In genomic region chr5:142012792-142013388, GRCh38 we compare ENCODE assay signal across 1 cellular context.
TF ChIP-seq lines count a peak whose summit lies in the region.

TSS of gene GNPDA1 (minus strand) at chr5:142013027. CDS start at chr5:142012035, 992 bp downstream.

TF ChIP-seq in K562, 482 proteins besides CTCF, POLR2A, EP300 and RAD21 (continued from another document and continues in another):
- no peak for TF ChIP-seq ZNF518B (CRISPR knock-in tag; IDR thresholded peaks at IDR 0.05)
- TF ChIP-seq PCBP1 (IDR thresholded peaks at IDR 0.05; ENCODE audit: low read depth, low read length, poor library complexity, severe bottlenecking): no peak
- no peak for TF ChIP-seq ZNF644 (tag; IDR thresholded peaks at IDR 0.05; ENCODE audit: low read depth)
- TF ChIP-seq ZNF311 (CRISPR knock-in tag; IDR thresholded peaks at IDR 0.05): no peak
- TF ChIP-seq ZFPM2 (CRISPR knock-in tag; IDR thresholded peaks at IDR 0.05): no peak
- no peak for TF ChIP-seq SP1 (CRISPR knock-in tag; IDR thresholded peaks at IDR 0.05)
- TF ChIP-seq CXXC5 (CRISPR knock-in tag; IDR thresholded peaks at IDR 0.05): peak; percentile 99
- TF ChIP-seq LEF1 (IDR thresholded peaks at IDR 0.05): no peak
- no peak for TF ChIP-seq ZBTB1 (CRISPR knock-in tag; IDR thresholded peaks at IDR 0.05; ENCODE audit: borderline replicate concordance, low read depth)
- peak; percentile 57; the same call in 1 of the 2 replicates for TF ChIP-seq DPF2 (IDR thresholded peaks at IDR 0.05)
- TF ChIP-seq, protein P1, sequence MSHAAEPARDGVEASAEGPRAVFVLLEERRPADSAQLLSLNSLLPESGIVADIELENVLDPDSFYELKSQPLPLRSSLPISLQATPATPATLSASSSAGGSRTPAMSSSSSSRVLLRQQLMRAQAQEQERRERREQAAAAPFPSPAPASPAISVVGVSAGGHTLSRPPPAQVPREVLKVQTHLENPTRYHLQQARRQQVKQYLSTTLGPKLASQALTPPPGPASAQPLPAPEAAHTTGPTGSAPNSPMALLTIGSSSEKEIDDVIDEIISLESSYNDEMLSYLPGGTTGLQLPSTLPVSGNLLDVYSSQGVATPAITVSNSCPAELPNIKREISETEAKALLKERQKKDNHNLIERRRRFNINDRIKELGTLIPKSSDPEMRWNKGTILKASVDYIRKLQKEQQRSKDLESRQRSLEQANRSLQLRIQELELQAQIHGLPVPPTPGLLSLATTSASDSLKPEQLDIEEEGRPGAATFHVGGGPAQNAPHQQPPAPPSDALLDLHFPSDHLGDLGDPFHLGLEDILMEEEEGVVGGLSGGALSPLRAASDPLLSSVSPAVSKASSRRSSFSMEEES (CRISPR knock-in tag; IDR thresholded peaks at IDR 0.05): peak; percentile 82
- peak; percentile 59 to 81; a peak in 3 of 4 replicates for TF ChIP-seq NRF1 (conservative IDR thresholded peaks at IDR 0.05 in 1 of 2, IDR thresholded peaks at IDR 0.05 in 1 of 2)
- TF ChIP-seq TCF7 (IDR thresholded peaks at IDR 0.05; ENCODE audit: borderline replicate concordance): no peak
- TF ChIP-seq ZNF79 (CRISPR knock-in tag; IDR thresholded peaks at IDR 0.05; ENCODE audit: low read depth): no peak
- TF ChIP-seq SMAD1 (IDR thresholded peaks at IDR 0.05; ENCODE audit: low read depth, low read length, partially characterized antibody): no peak
- peak; percentile 96 for TF ChIP-seq CCNT2 (IDR thresholded peaks at IDR 0.05; ENCODE audit: borderline replicate concordance, extremely low read depth, insufficient read length, low read depth, low read length)
- TF ChIP-seq, protein P2, sequence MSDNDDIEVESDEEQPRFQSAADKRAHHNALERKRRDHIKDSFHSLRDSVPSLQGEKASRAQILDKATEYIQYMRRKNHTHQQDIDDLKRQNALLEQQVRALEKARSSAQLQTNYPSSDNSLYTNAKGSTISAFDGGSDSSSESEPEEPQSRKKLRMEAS (CRISPR knock-in tag; IDR thresholded peaks at IDR 0.05): peak; percentile 80
- no peak for TF ChIP-seq YBX1 (IDR thresholded peaks at IDR 0.05)
- peak; percentile 60 for TF ChIP-seq SMARCA4 (IDR thresholded peaks at IDR 0.05)
- TF ChIP-seq ZNF561 (CRISPR knock-in tag; conservative IDR thresholded peaks at IDR 0.05): no peak
- TF ChIP-seq, protein P3, sequence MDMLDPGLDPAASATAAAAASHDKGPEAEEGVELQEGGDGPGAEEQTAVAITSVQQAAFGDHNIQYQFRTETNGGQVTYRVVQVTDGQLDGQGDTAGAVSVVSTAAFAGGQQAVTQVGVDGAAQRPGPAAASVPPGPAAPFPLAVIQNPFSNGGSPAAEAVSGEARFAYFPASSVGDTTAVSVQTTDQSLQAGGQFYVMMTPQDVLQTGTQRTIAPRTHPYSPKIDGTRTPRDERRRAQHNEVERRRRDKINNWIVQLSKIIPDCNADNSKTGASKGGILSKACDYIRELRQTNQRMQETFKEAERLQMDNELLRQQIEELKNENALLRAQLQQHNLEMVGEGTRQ (CRISPR knock-in tag; IDR thresholded peaks at IDR 0.05): peak; percentile 84
- TF ChIP-seq PML (IDR thresholded peaks at IDR 0.05; ENCODE audit: low read length): peak; percentile 51; the same call in 1 of the 2 replicates
- TF ChIP-seq SMC3 (conservative IDR thresholded peaks at IDR 0.05; ENCODE audit: insufficient read depth, low read depth, low read length): no peak
- TF ChIP-seq NEUROD1 (IDR thresholded peaks at IDR 0.05; ENCODE audit: borderline replicate concordance, low read depth, low read length, partially characterized antibody): peak; percentile 36
- TF ChIP-seq ERF (CRISPR knock-in tag; IDR thresholded peaks at IDR 0.05): 0 out of 2 replicates have a peak, but pooled peaks have one; percentile 31
- TF ChIP-seq FOXP4 (CRISPR knock-in tag; IDR thresholded peaks at IDR 0.05; ENCODE audit: borderline replicate concordance): no peak
- TF ChIP-seq ETV1 (tag; conservative IDR thresholded peaks at IDR 0.05; ENCODE audit: low read depth): peak; percentile 81
- TF ChIP-seq TCF7L2 (IDR thresholded peaks at IDR 0.05; ENCODE audit: low read depth, low read length): no peak
- no peak for TF ChIP-seq DACH1 (IDR thresholded peaks at IDR 0.05; ENCODE audit: partially characterized antibody)
- TF ChIP-seq SRF (CRISPR knock-in tag; IDR thresholded peaks at IDR 0.05): no peak
- TF ChIP-seq SAFB (IDR thresholded peaks at IDR 0.05; ENCODE audit: borderline replicate concordance, low read depth, low read length): peak; percentile 69
- peak; percentile 69; the same call in 1 of the 2 replicates for TF ChIP-seq DMBX1 (CRISPR knock-in tag; IDR thresholded peaks at IDR 0.05; ENCODE audit: borderline replicate concordance)
- peak; percentile 73 for TF ChIP-seq RAD51 (IDR thresholded peaks at IDR 0.05; ENCODE audit: borderline replicate concordance, low read depth)
- TF ChIP-seq ZNF778 (CRISPR knock-in tag; IDR thresholded peaks at IDR 0.05): no peak
- TF ChIP-seq, protein P4, sequence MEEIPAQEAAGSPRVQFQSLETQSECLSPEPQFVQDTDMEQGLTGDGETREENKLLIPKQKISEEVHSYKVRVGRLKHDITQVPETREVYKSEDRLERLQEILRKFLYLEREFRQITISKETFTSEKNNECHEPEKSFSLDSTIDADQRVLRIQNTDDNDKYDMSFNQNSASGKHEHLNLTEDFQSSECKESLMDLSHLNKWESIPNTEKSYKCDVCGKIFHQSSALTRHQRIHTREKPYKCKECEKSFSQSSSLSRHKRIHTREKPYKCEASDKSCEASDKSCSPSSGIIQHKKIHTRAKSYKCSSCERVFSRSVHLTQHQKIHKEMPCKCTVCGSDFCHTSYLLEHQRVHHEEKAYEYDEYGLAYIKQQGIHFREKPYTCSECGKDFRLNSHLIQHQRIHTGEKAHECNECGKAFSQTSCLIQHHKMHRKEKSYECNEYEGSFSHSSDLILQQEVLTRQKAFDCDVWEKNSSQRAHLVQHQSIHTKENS (CRISPR knock-in tag; IDR thresholded peaks at IDR 0.05): no peak
- TF ChIP-seq HMBOX1 (IDR thresholded peaks at IDR 0.05): no peak
- TF ChIP-seq ZNF316 (IDR thresholded peaks at IDR 0.05): no peak
- TF ChIP-seq SFPQ (IDR thresholded peaks at IDR 0.05; ENCODE audit: low read depth, low read length): no peak
- no peak for TF ChIP-seq NCOA4 (IDR thresholded peaks at IDR 0.05; ENCODE audit: partially characterized antibody)
- TF ChIP-seq, protein P5, sequence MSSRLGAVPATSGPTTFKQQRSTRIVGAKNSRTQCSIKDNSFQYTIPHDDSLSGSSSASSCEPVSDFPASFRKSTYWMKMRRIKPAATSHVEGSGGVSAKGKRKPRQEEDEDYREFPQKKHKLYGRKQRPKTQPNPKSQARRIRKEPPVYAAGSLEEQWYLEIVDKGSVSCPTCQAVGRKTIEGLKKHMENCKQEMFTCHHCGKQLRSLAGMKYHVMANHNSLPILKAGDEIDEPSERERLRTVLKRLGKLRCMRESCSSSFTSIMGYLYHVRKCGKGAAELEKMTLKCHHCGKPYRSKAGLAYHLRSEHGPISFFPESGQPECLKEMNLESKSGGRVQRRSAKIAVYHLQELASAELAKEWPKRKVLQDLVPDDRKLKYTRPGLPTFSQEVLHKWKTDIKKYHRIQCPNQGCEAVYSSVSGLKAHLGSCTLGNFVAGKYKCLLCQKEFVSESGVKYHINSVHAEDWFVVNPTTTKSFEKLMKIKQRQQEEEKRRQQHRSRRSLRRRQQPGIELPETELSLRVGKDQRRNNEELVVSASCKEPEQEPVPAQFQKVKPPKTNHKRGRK (tag; IDR thresholded peaks at IDR 0.05): no peak
- TF ChIP-seq, protein P6, sequence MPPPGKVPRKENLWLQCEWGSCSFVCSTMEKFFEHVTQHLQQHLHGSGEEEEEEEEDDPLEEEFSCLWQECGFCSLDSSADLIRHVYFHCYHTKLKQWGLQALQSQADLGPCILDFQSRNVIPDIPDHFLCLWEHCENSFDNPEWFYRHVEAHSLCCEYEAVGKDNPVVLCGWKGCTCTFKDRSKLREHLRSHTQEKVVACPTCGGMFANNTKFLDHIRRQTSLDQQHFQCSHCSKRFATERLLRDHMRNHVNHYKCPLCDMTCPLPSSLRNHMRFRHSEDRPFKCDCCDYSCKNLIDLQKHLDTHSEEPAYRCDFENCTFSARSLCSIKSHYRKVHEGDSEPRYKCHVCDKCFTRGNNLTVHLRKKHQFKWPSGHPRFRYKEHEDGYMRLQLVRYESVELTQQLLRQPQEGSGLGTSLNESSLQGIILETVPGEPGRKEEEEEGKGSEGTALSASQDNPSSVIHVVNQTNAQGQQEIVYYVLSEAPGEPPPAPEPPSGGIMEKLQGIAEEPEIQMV (tag; conservative IDR thresholded peaks at IDR 0.05; ENCODE audit: low read depth): no peak
- TF ChIP-seq ZSCAN29 (IDR thresholded peaks at IDR 0.05): no peak
- TF ChIP-seq EGR1 (conservative IDR thresholded peaks at IDR 0.05): no peak
- TF ChIP-seq PHB (CRISPR knock-in tag; IDR thresholded peaks at IDR 0.05): no peak
- no peak for TF ChIP-seq ZNF174 (CRISPR knock-in tag; IDR thresholded peaks at IDR 0.05)
- TF ChIP-seq CBFA2T2 (conservative IDR thresholded peaks at IDR 0.05): peak; percentile 18; the same call in 1 of the 2 replicates
- no peak for TF ChIP-seq PTTG1 (tag; IDR thresholded peaks at IDR 0.05; ENCODE audit: low read depth)
- no peak for TF ChIP-seq RUNX1 (IDR thresholded peaks at IDR 0.05; ENCODE audit: low read depth)
- TF ChIP-seq ZNF511 (CRISPR knock-in tag; IDR thresholded peaks at IDR 0.05): no peak
- no peak for TF ChIP-seq SMARCB1 (IDR thresholded peaks at IDR 0.05; ENCODE audit: insufficient read length, low read depth)
- no peak for TF ChIP-seq GABPB2 (CRISPR knock-in tag; conservative IDR thresholded peaks at IDR 0.05)
- TF ChIP-seq, protein P7, sequence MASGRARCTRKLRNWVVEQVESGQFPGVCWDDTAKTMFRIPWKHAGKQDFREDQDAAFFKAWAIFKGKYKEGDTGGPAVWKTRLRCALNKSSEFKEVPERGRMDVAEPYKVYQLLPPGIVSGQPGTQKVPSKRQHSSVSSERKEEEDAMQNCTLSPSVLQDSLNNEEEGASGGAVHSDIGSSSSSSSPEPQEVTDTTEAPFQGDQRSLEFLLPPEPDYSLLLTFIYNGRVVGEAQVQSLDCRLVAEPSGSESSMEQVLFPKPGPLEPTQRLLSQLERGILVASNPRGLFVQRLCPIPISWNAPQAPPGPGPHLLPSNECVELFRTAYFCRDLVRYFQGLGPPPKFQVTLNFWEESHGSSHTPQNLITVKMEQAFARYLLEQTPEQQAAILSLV (tag; IDR thresholded peaks at IDR 0.05): no peak
